22 cellular contexts compared by ENCODE assay signal in genomic region chr5:860506-861150, GRCh38.
"Had no signal": no experiment of that assay in that cellular context is flagged by ENCODE, and none has a peak within 500 bp of the region (broad histone marks: within the 10 kb centered on the region; RNA-seq: fewer than 3 reads in every experiment).

No MANE protein-coding gene starts in this region.

- H3K27ac Mint-ChIP-seq: activated naive CD4-positive, alpha-beta T cell treated with anti-CD3 and anti-CD28 coated beads, Interleukin-2, amount 50 U/mL, for 24 hours; natural killer cell treated with Interleukin-12 subunit alpha and Interleukin-12 subunit beta and Interleukin-15 and Interleukin-18, amount 100 ng/mL, for 72 hours; WTC11 had no signal

- DNase-seq: activated gamma-delta T cell treated with Interleukin-2 at 50 U/mL for 16 hours; activated T-cell treated with anti-CD3 and anti-CD28 coated beads, Interleukin-2, amount 50 U/mL, for 1 hour; aorta; dermis blood vessel endothelial cell; effector memory CD4-positive, alpha-beta T cell; glutamatergic neuron; midbrain; stimulated activated CD4-positive, alpha-beta T cell treated with anti-CD3 and anti-CD28 coated beads, Interleukin-15, amount 100 ng/mL, for 24 hours; stomach; T-helper 9 cell had no signal

- H3K4me2 ChIP-seq: hepatocyte, smooth muscle cell had no signal

- H3K27me3 ChIP-seq: hepatocyte, suprapubic skin, tibial nerve had no signal

- FAIRE-seq: endothelial cell of umbilical vein, frontal cortex had no signal

- H3K79me2 ChIP-seq: hepatocyte had no signal

- H3K36me3 Mint-ChIP-seq: natural killer cell treated with Interleukin-12 subunit alpha and Interleukin-12 subunit beta and Interleukin-15 and Interleukin-18, amount 100 ng/mL, for 72 hours had no signal

- H3K4me1 Mint-ChIP-seq: activated naive CD4-positive, alpha-beta T cell treated with anti-CD3 and anti-CD28 coated beads, Interleukin-2, amount 50 U/mL, for 24 hours; brain; WTC11 had no signal

- H3K4me3 ChIP-seq: esophagus muscularis mucosa, hepatocyte, smooth muscle cell, stomach, suprapubic skin, tibial nerve had no signal

- H3K9me3 ChIP-seq: esophagus muscularis mucosa, stomach, suprapubic skin, tibial nerve had no signal

- H2AFZ ChIP-seq: hepatocyte had no signal

- H3K4me3 Mint-ChIP-seq: activated naive CD4-positive, alpha-beta T cell treated with anti-CD3 and anti-CD28 coated beads, Interleukin-2, amount 50 U/mL, for 24 hours; brain; natural killer cell treated with Interleukin-12 subunit alpha and Interleukin-12 subunit beta and Interleukin-15 and Interleukin-18, amount 100 ng/mL, for 72 hours; WTC11 had no signal

- H3K27ac ChIP-seq: esophagus muscularis mucosa, hepatocyte, stomach, suprapubic skin, tibial nerve had no signal

- H3K4me1 ChIP-seq: suprapubic skin had no signal

- ATAC-seq: natural killer cell treated with Interleukin-12 subunit alpha and Interleukin-12 subunit beta and Interleukin-15 and Interleukin-18, amount 100 ng/mL, for 72 hours; sciatic nerve had no signal

- H3K27me3 Mint-ChIP-seq: activated naive CD4-positive, alpha-beta T cell treated with anti-CD3 and anti-CD28 coated beads, Interleukin-2, amount 50 U/mL, for 24 hours; brain; natural killer cell treated with Interleukin-12 subunit alpha and Interleukin-12 subunit beta and Interleukin-15 and Interleukin-18, amount 100 ng/mL, for 72 hours had no signal

- H3K9me3 Mint-ChIP-seq: activated naive CD4-positive, alpha-beta T cell treated with anti-CD3 and anti-CD28 coated beads, Interleukin-2, amount 50 U/mL, for 24 hours; brain; natural killer cell treated with Interleukin-12 subunit alpha and Interleukin-12 subunit beta and Interleukin-15 and Interleukin-18, amount 100 ng/mL, for 72 hours; WTC11 had no signal
